In the genomic region with DNA sequence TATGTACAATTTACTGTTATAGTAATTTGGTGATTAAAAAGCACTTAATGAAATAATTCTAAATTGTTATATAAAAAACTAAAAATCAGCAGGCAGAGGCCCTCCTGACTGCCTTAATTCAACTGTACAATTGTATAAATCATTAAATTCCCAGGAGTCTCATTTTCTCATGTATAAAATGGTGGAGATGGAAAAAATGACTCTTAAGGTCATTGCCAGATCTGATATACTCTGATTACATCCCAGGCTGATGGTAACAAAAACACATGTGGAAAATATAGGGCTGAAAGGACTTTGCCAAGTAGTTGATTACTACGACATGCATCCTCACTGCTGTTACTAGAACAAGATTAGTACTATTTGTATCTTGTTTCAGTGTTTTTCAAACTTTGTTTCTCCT, we compare ENCODE assay signal across 22 cellular contexts.
"Had no signal": no experiment of that assay in that cellular context is flagged by ENCODE, and none has a peak within 500 bp of the region (broad histone marks: within the 10 kb centered on the region; RNA-seq: fewer than 3 reads in every experiment).

No MANE protein-coding gene starts in this region.

- H3K27me3 Mint-ChIP-seq: natural killer cell treated with Interleukin-12 subunit alpha and Interleukin-12 subunit beta and Interleukin-15 and Interleukin-18, amount 100 ng/mL, for 72 hours had no signal

- DNase-seq: colonic mucosa; dermis blood vessel endothelial cell; erythroblast; foreskin melanocyte; heart left ventricle; hypothalamus; islet precursor cell; mammary epithelial cell; nucleus accumbens; ovary; right cardiac atrium; small intestine; stimulated activated CD4-positive, alpha-beta T cell treated with anti-CD3 and anti-CD28 coated beads, Interleukin-12 subunit alpha, Interleukin-12 subunit beta, amount 100 ng/mL, for 4 hours; stimulated activated naive CD4-positive, alpha-beta T cell; stomach; substantia nigra; transverse colon had no signal

- H3K4me3 Mint-ChIP-seq: natural killer cell treated with Interleukin-12 subunit alpha and Interleukin-12 subunit beta and Interleukin-15 and Interleukin-18, amount 100 ng/mL, for 72 hours; neural progenitor cell had no signal

- ATAC-seq: left lobe of liver; natural killer cell treated with Interleukin-12 subunit alpha and Interleukin-12 subunit beta and Interleukin-15 and Interleukin-18, amount 100 ng/mL, for 72 hours; right cardiac atrium had no signal

- H3K4me1 Mint-ChIP-seq: neural progenitor cell had no signal

- H3K36me3 Mint-ChIP-seq: neural progenitor cell had no signal

- H3K4me1 ChIP-seq: colonic mucosa, heart left ventricle, neural progenitor cell, stomach, transverse colon had no signal

- H3K27ac ChIP-seq: colonic mucosa, heart left ventricle, neural progenitor cell, ovary, stomach, thoracic aorta, transverse colon had no signal

- FAIRE-seq: endothelial cell of umbilical vein, small intestine had no signal

- H3K36me3 ChIP-seq: colonic mucosa, heart left ventricle, neural progenitor cell, ovary, stomach, thoracic aorta, transverse colon had no signal

- H3K4me2 ChIP-seq: neural progenitor cell had no signal

- H3K27me3 ChIP-seq: colonic mucosa, heart left ventricle, neural progenitor cell, ovary, stomach, transverse colon had no signal

- H2AFZ ChIP-seq: neural progenitor cell had no signal

- H3K27ac Mint-ChIP-seq: natural killer cell treated with Interleukin-12 subunit alpha and Interleukin-12 subunit beta and Interleukin-15 and Interleukin-18, amount 100 ng/mL, for 72 hours; neural progenitor cell had no signal

- H3K4me3 ChIP-seq: colonic mucosa, heart left ventricle, neural progenitor cell, ovary, stomach, thoracic aorta, transverse colon had no signal

- H3K9me3 Mint-ChIP-seq: neural progenitor cell had no signal
